ENCODE assay signal across 8 cellular contexts in the genomic region with DNA sequence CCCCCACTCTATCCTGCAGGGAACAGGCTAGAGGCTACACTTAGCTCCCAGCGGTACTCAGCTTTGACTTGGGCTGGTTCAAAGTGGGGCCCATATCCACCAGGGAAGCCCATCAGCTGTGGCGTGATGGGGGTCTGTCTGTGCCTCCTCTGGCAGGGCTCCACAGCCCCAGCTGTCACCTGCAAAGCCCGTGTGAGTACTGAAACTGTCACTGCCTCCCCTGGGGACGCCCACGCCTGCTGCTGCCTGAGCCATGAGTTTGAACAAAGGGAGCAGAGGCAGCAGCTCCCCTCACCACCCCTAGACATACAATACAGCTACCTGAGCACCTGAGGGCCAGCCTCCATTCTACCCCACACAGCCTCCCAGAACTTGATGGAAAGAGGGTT. TPM values are rescaled to one million over a fixed set of nuclear protein-coding genes. Genes with fewer than 3 reads are reported as not detected.
DNase-seq lines count a peak whose midpoint lies in the region; ATAC-seq and TF ChIP-seq lines count a peak whose summit lies in the region.

No MANE protein-coding gene starts in this region.

- H3K27me3 ChIP-seq in CD8-positive, alpha-beta memory T cell (ENCODE audit: insufficient read depth, low read length, poor library complexity, severe bottlenecking): no peaks in the 10 kb centered on the region
- no peaks in the 10 kb centered on the region for H3K27me3 ChIP-seq in MM.1S (replicated peaks; ENCODE audit: insufficient read depth, low read length)

- peaks cover 55% of the 10 kb centered on the region for H3K4me1 ChIP-seq in CD8-positive, alpha-beta memory T cell (ENCODE audit: insufficient read depth, low read length)
- peaks cover 5% of the 10 kb centered on the region; the same call in 1 of the 2 replicates for H3K4me1 ChIP-seq in MM.1S (ENCODE audit: low read length)

- H3K79me2 ChIP-seq in MM.1S (ENCODE audit: low read length): no peaks in the 10 kb centered on the region

- H3K36me3 Mint-ChIP-seq in CD8-positive, alpha-beta memory T cell: peaks cover 0 to 3% (median 0%) of the 10 kb centered on the region in 3 donors
- no peaks in the 10 kb centered on the region for H3K36me3 Mint-ChIP-seq in activated naive CD4-positive, alpha-beta T cell treated with anti-CD3 and anti-CD28 coated beads, Interleukin-2, amount 50 U/mL, for 24 hours
- no peaks in the 10 kb centered on the region for H3K36me3 Mint-ChIP-seq in naive B cell

- peak overlapping the region; percentile 76 for H3K27ac ChIP-seq in CD8-positive, alpha-beta memory T cell (ENCODE audit: low read depth, low read length)
- peak overlapping the region; percentile 97 for H3K27ac ChIP-seq in MM.1S (ENCODE audit: low read length)

- peak overlapping the region; percentile 82 for H3K9ac ChIP-seq in MM.1S (ENCODE audit: low read length)

- H3K9me2 ChIP-seq in MM.1S (replicated peaks; ENCODE audit: insufficient read depth, low read length): no peaks in the 10 kb centered on the region

- H3K4me3 ChIP-seq in CD8-positive, alpha-beta memory T cell (ENCODE audit: low read length): peak overlapping the region; percentile 78
- H3K4me3 ChIP-seq in MM.1S (ENCODE audit: low read length): peak overlapping the region; percentile 62

- no peaks in the 10 kb centered on the region for H4K20me1 ChIP-seq in MM.1S (ENCODE audit: insufficient read depth, low read length)

- H2AFZ ChIP-seq in MM.1S (ENCODE audit: low read length): no peak overlapping the region

- peaks cover 29 to 58% (median 37%) of the 10 kb centered on the region in 3 donors for H3K4me1 Mint-ChIP-seq in CD8-positive, alpha-beta memory T cell
- H3K4me1 Mint-ChIP-seq in activated naive CD4-positive, alpha-beta T cell treated with anti-CD3 and anti-CD28 coated beads, Interleukin-2, amount 50 U/mL, for 24 hours: peaks cover 59% of the 10 kb centered on the region
- peaks cover 47 to 69% (median 62%) of the 10 kb centered on the region in 3 donors for H3K4me1 Mint-ChIP-seq in naive B cell

- H3F3A ChIP-seq in MM.1S (ENCODE audit: insufficient read depth, low read length): peaks cover 24% of the 10 kb centered on the region

- ATAC-seq in GM21381 (IDR thresholded peaks at IDR 0.05; ENCODE audit: unreplicated experiment) (peak; percentile 42), naive B cell (ENCODE audit: low read depth in 2 of 2) (peak; percentile 63 to 65)

- TF ChIP-seq CTCF in MM.1S (IDR thresholded peaks at IDR 0.05; ENCODE audit: low read length): no peak

- H3K27ac Mint-ChIP-seq in CD8-positive, alpha-beta memory T cell: peak overlapping the region in 6 of 8 donors; percentile 43 to 92 (median 70)
- peak overlapping the region; percentile 93 for H3K27ac Mint-ChIP-seq in activated naive CD4-positive, alpha-beta T cell treated with anti-CD3 and anti-CD28 coated beads, Interleukin-2, amount 50 U/mL, for 24 hours
- H3K27ac Mint-ChIP-seq in naive B cell: peak overlapping the region; percentile 83 to 99 (median 98)

- peak in 1 of 5 donors; percentile 38 for DNase-seq in CD8-positive, alpha-beta memory T cell
- DNase-seq in MM.1S (peak; percentile 28), naive B cell (peak; percentile 83), MV-4-11 (lab: John Stamatoyannopoulos, UW) (no peak), HPDE6-E6E7 (ENCODE audit: extremely low spot score) (no peak), AG20443 (ENCODE audit: low spot score) (no peak)

- peaks cover 0 to 1% of the 10 kb centered on the region in 2 donors for H3K27me3 Mint-ChIP-seq in CD8-positive, alpha-beta memory T cell
- no peaks in the 10 kb centered on the region for H3K27me3 Mint-ChIP-seq in activated naive CD4-positive, alpha-beta T cell treated with anti-CD3 and anti-CD28 coated beads, Interleukin-2, amount 50 U/mL, for 24 hours
- H3K27me3 Mint-ChIP-seq in naive B cell: no peaks in the 10 kb centered on the region

- CTCF ChIA-PET in CD8-positive, alpha-beta memory T cell (lab: Charles Lee): interaction anchor here (1.1 to 10.6 kb wide), 5 partner anchors 14 to 65 kb away, joined by 3 to 110 read pairs (median 11); a partner anchor contains a TSS

- H3K4me2 ChIP-seq in MM.1S (ENCODE audit: low read depth, low read length): peak overlapping the region; percentile 79; the same call in 1 of the 2 replicates

- POLR2A ChIA-PET in CD8-positive, alpha-beta memory T cell (lab: Charles Lee): interaction anchor here (1.6 to 2.8 kb wide), 2 partner anchors 17 to 30 kb away, joined by 5 to 11 read pairs; a partner anchor contains a TSS

- peak overlapping the region in 6 of 7 donors; percentile 76 to 93 (median 86) for H3K4me3 Mint-ChIP-seq in CD8-positive, alpha-beta memory T cell
- peak overlapping the region; percentile 92 for H3K4me3 Mint-ChIP-seq in activated naive CD4-positive, alpha-beta T cell treated with anti-CD3 and anti-CD28 coated beads, Interleukin-2, amount 50 U/mL, for 24 hours
- peak overlapping the region; percentile 89 to 98 (median 94) for H3K4me3 Mint-ChIP-seq in naive B cell

- no peaks in the 10 kb centered on the region for H3K36me3 ChIP-seq in CD8-positive, alpha-beta memory T cell (ENCODE audit: insufficient read depth, low read length)
- H3K36me3 ChIP-seq in MM.1S (replicated peaks; ENCODE audit: insufficient read depth, low read length): no peaks in the 10 kb centered on the region

- H3K9me3 ChIP-seq in CD8-positive, alpha-beta memory T cell (ENCODE audit: low read length): no peaks in the 10 kb centered on the region
- no peaks in the 10 kb centered on the region for H3K9me3 ChIP-seq in MM.1S (replicated peaks; ENCODE audit: insufficient read depth, low read length)

- H3K9me3 Mint-ChIP-seq in CD8-positive, alpha-beta memory T cell: no peaks in the 10 kb centered on the region
- H3K9me3 Mint-ChIP-seq in activated naive CD4-positive, alpha-beta T cell treated with anti-CD3 and anti-CD28 coated beads, Interleukin-2, amount 50 U/mL, for 24 hours: no peaks in the 10 kb centered on the region
- H3K9me3 Mint-ChIP-seq in naive B cell: no peaks in the 10 kb centered on the region

RNA-seq across cellular contexts. Expression of a gene that starts 5.0 kb away (rescaled TPM):
- total RNA-seq in CD8-positive, alpha-beta memory T cell: under 1 TPM; 0.33 TPM
- 1.0 TPM for polyA plus RNA-seq in CD8-positive, alpha-beta memory T cell
- 1 to 10 TPM; 1.1 to 2.3 (median 1.4) TPM for polyA plus RNA-seq in naive B cell (ENCODE audit: low read depth in 6 of 6)

RNA-seq across cellular contexts. Expression of a gene that starts 16.4 kb away (rescaled TPM):
- 10 to 100 TPM; 33.4 to 38.1 TPM for total RNA-seq in CD8-positive, alpha-beta memory T cell
- 105 TPM for polyA plus RNA-seq in CD8-positive, alpha-beta memory T cell
- polyA plus RNA-seq in naive B cell (ENCODE audit: low read depth in 6 of 6): 100 to 1,000 TPM in 3 of 6 donors, 10 to 100 TPM in 3; 72.7 to 125 (median 92.6) TPM

RNA-seq across cellular contexts. Expression of a gene that starts 31.0 kb away (rescaled TPM):
- total RNA-seq in CD8-positive, alpha-beta memory T cell: 10 to 100 TPM; 83.6 to 88.8 TPM
- 50.3 TPM for polyA plus RNA-seq in CD8-positive, alpha-beta memory T cell
- 100 to 1,000 TPM in 1 of 6 donors, 10 to 100 TPM in 5; 67.8 to 123 (median 68.8) TPM for polyA plus RNA-seq in naive B cell (ENCODE audit: low read depth in 6 of 6)

RNA-seq across cellular contexts. Expression of a gene that starts 41.2 kb away (rescaled TPM):
- 100 to 1,000 TPM; 191 to 200 TPM for total RNA-seq in CD8-positive, alpha-beta memory T cell
- 41.3 TPM for polyA plus RNA-seq in CD8-positive, alpha-beta memory T cell
- polyA plus RNA-seq in naive B cell (ENCODE audit: low read depth in 6 of 6): 10 to 100 TPM; 43.7 to 67.6 (median 49.9) TPM

RNA-seq across cellular contexts. Expression of a gene that starts 51.6 kb away (rescaled TPM):
- 1 to 10 TPM; 1.4 to 1.7 TPM for total RNA-seq in CD8-positive, alpha-beta memory T cell
- polyA plus RNA-seq in CD8-positive, alpha-beta memory T cell: not detected
- polyA plus RNA-seq in naive B cell (ENCODE audit: low read depth in 6 of 6): not detected

Comparison
In these comparisons a context has a peak if more than half of its experiments do, and no peak if none do; other contexts are left out.
1. DNase-seq: peak in MM.1S (single experiment) and naive B cell (single experiment); none in MV-4-11 (single experiment), HPDE6-E6E7 (single experiment) and AG20443 (single experiment).
2. Peak in every context shown above with its lines, with median percentiles within 50 percentile points of each other: H3K27ac Mint-ChIP-seq and H3K4me3 Mint-ChIP-seq.